ENCODE assay signal across 1 cellular context in genomic region chr6:1208876-1209275, GRCh38.
TF ChIP-seq lines count a peak whose summit lies in the region.

No MANE protein-coding gene starts in this region.

TF ChIP-seq in IMR-90, 13 proteins besides CTCF, POLR2A, EP300 and RAD21:
- no peak for TF ChIP-seq BHLHE40 (IDR thresholded peaks at IDR 0.05; ENCODE audit: low read depth, low read length)
- TF ChIP-seq CHD1 (IDR thresholded peaks at IDR 0.05; ENCODE audit: low read depth, low read length) = no peak
- TF ChIP-seq USF2 (IDR thresholded peaks at IDR 0.05; ENCODE audit: low read depth, low read length) = no peak
- no peak for TF ChIP-seq SMC3 (IDR thresholded peaks at IDR 0.05; ENCODE audit: low read depth, low read length)
- TF ChIP-seq MAZ (IDR thresholded peaks at IDR 0.05; ENCODE audit: borderline replicate concordance, low read depth, low read length) = no peak
- no peak for TF ChIP-seq FOS (IDR thresholded peaks at IDR 0.05; ENCODE audit: low read depth, low read length)
- TF ChIP-seq MAFK (IDR thresholded peaks at IDR 0.05; ENCODE audit: low read depth, low read length) = no peak
- no peak for TF ChIP-seq CEBPB (IDR thresholded peaks at IDR 0.05; ENCODE audit: low read depth, low read length)
- no peak for TF ChIP-seq MXI1 (IDR thresholded peaks at IDR 0.05; ENCODE audit: borderline replicate concordance, low read depth, low read length)
- no peak for TF ChIP-seq ELK1 (IDR thresholded peaks at IDR 0.05; ENCODE audit: borderline replicate concordance, low read depth, low read length)
- TF ChIP-seq RFX5 (IDR thresholded peaks at IDR 0.05; ENCODE audit: low read depth, low read length) = no peak
- no peak for TF ChIP-seq NFE2L2 (IDR thresholded peaks at IDR 0.05; ENCODE audit: low read depth, low read length)
- TF ChIP-seq RCOR1 (IDR thresholded peaks at IDR 0.05; ENCODE audit: insufficient replicate concordance, low read length) = no peak
TF ChIP-seq in IMR-90: peak in this region for 0.
